ENCODE assay signal across 32 cellular contexts in genomic region chr10:834493-834892, GRCh38.
"Had no signal": no experiment of that assay in that cellular context is flagged by ENCODE, and none has a peak within 500 bp of the region (broad histone marks: within the 10 kb centered on the region; RNA-seq: fewer than 3 reads in every experiment).

No MANE protein-coding gene starts in this region.

- ATAC-seq: activated naive CD4-positive, alpha-beta T cell treated with anti-CD3 and anti-CD28 coated beads, Interleukin-2, amount 50 U/mL, for 72 hours; activated naive CD8-positive, alpha-beta T cell treated with anti-CD3 and anti-CD28 coated beads, Interleukin-2, amount 50 U/mL, for 24 hours; activated T-cell treated with anti-CD3 and anti-CD28 coated beads, Interleukin-2, amount 50 U/mL, for 4 hours; activated T-cell treated with anti-CD3 and anti-CD28 coated beads, Interleukin-2, amount 50 U/mL, for 72 hours; activated T-helper 17 cell treated with anti-CD3 and anti-CD28 coated beads, Interleukin-2, amount 50 U/mL, for 72 hours; body of pancreas had no signal

- H3K36me3 ChIP-seq: breast epithelium had no signal

- DNase-seq: activated effector memory CD4-positive, alpha-beta T cell treated with anti-CD3 and anti-CD28 coated beads, Interleukin-2, amount 50 U/mL, for 16 hours; activated effector memory CD4-positive, alpha-beta T cell treated with Interleukin-2 at 50 U/mL for 16 hours; activated gamma-delta T cell; activated gamma-delta T cell treated with Interleukin-2 at 50 U/mL for 16 hours; activated naive CD4-positive, alpha-beta T cell; activated naive CD4-positive, alpha-beta T cell treated with anti-CD3 and anti-CD28 coated beads for 36 hours; activated naive CD4-positive, alpha-beta T cell treated with anti-CD3 and anti-CD28 coated beads, Interleukin-2, amount 10 ng/mL, durations not matched to agents 7 days and 5 days; activated naive CD4-positive, alpha-beta T cell treated with anti-CD3 and anti-CD28 coated beads, Interleukin-2, amount 50 U/mL, for 16 hours; activated naive CD4-positive, alpha-beta T cell treated with Interleukin-2 at 50 U/mL for 16 hours; activated naive CD8-positive, alpha-beta T cell treated with anti-CD3 and anti-CD28 coated beads for 36 hours; activated naive CD8-positive, alpha-beta T cell treated with anti-CD3 and anti-CD28 coated beads, Interleukin-2, amount 10 ng/mL, durations not matched to agents 7 days and 5 days; activated naive CD8-positive, alpha-beta T cell treated with anti-CD3 and anti-CD28 coated beads, Interleukin-2, amount 50 U/mL, for 24 hours; activated T-cell treated with anti-CD3 and anti-CD28 coated beads, Interleukin-2, amount 50 U/mL, for 1 hour; activated T-cell treated with anti-CD3 and anti-CD28 coated beads, Interleukin-2, amount 50 U/mL, for 24 hours; activated T-cell treated with anti-CD3 and anti-CD28 coated beads, Interleukin-2, amount 50 U/mL, for 4 hours; activated T-cell treated with anti-CD3 and anti-CD28 coated beads, Interleukin-2, amount 50 U/mL, for 48 hours; activated T-cell treated with anti-CD3 and anti-CD28 coated beads, Interleukin-2, amount 50 U/mL, for 72 hours; adrenal gland; amniotic stem cell; amygdala; anterior cingulate cortex; aorta; body of pancreas; brain microvascular endothelial cell; caudate nucleus; cerebellar nuclear complex had no signal

- H3K27ac ChIP-seq: adrenal gland, ascending aorta, body of pancreas, brain microvascular endothelial cell, breast epithelium, cardiac muscle cell had no signal

- H3K4me1 ChIP-seq: adrenal gland, ascending aorta, body of pancreas, breast epithelium had no signal

- H3K4me3 ChIP-seq: adrenal gland, ascending aorta, body of pancreas, breast epithelium, cardiac muscle cell had no signal

- H3K9me3 ChIP-seq: adrenal gland, ascending aorta, body of pancreas, breast epithelium had no signal

- FAIRE-seq: astrocyte had no signal

- H3K27me3 ChIP-seq: adrenal gland, ascending aorta, body of pancreas, brain microvascular endothelial cell, breast epithelium, cardiac muscle cell had no signal
